In genomic region chr15:36577082-36577481, GRCh38 we compare ENCODE assay signal across 24 cellular contexts.
"Had no signal": no experiment of that assay in that cellular context is flagged by ENCODE, and none has a peak within 500 bp of the region (broad histone marks: within the 10 kb centered on the region; RNA-seq: fewer than 3 reads in every experiment).

No MANE protein-coding gene starts in this region.

- H3K36me3 ChIP-seq: right atrium auricular region had no signal

- H3K36me3 Mint-ChIP-seq: type B pancreatic cell had no signal

- H3K4me3 ChIP-seq: mucosa of descending colon, right atrium auricular region had no signal

- H3K27me3 ChIP-seq: right atrium auricular region had no signal

- ATAC-seq: activated CD8-positive, alpha-beta T cell treated with anti-CD3 and anti-CD28 coated beads, Interleukin-2, amount 10 ng/mL, durations not matched to agents 7 days and 5 days; left colon; mucosa of descending colon; naive thymus-derived CD4-positive, alpha-beta T cell; stimulated activated naive CD8-positive, alpha-beta T cell treated with anti-CD3 and anti-CD28 coated beads, Interleukin-15, Interleukin-2, amounts not matched to agents 100 U/mL and 50 U/mL, for 24 hours; T-helper 17 cell had no signal

- H3K4me3 Mint-ChIP-seq: activated CD8-positive, alpha-beta T cell treated with anti-CD3 and anti-CD28 coated beads, Interleukin-2, amount 10 ng/mL, durations not matched to agents 7 days and 5 days; activated naive CD8-positive, alpha-beta T cell treated with anti-CD3 and anti-CD28 coated beads for 36 hours; dendritic cell treated with granulocyte-macrophage colony-stimulating factor and Interleukin-4, amounts not matched to agents 40 ng/mL and 50 ng/mL, for 4 days had no signal

- H3K9me3 Mint-ChIP-seq: dendritic cell treated with granulocyte-macrophage colony-stimulating factor and Interleukin-4, amounts not matched to agents 40 ng/mL and 50 ng/mL, for 4 days; type B pancreatic cell had no signal

- DNase-seq: activated CD4-positive, alpha-beta T cell treated with anti-CD3 and anti-CD28 coated beads for 4 hours; activated CD8-positive, alpha-beta memory T cell treated with anti-CD3 and anti-CD28 coated beads, Interleukin-2, amount 50 U/mL, for 4 hours; activated CD8-positive, alpha-beta T cell treated with anti-CD3 and anti-CD28 coated beads, Interleukin-2, amount 10 ng/mL, durations not matched to agents 7 days and 5 days; activated gamma-delta T cell treated with Interleukin-2 at 50 U/mL for 16 hours; activated naive CD8-positive, alpha-beta T cell treated with anti-CD3 and anti-CD28 coated beads for 36 hours; activated T-cell treated with anti-CD3 and anti-CD28 coated beads, Interleukin-2, amount 50 U/mL, for 48 hours; anterior cingulate cortex; cerebellar nuclear complex; effector memory CD4-positive, alpha-beta T cell; foreskin melanocyte; head of caudate nucleus; left colon; mammary epithelial cell; mucosa of descending colon; naive thymus-derived CD4-positive, alpha-beta T cell; posterior cingulate gyrus; small intestine; stimulated activated CD4-positive, alpha-beta T cell treated with anti-CD3 and anti-CD28 coated beads, Interleukin-4, amount 100 ng/mL, for 4 hours; stimulated activated CD8-positive, alpha-beta memory T cell treated with anti-CD3 and anti-CD28 coated beads, Interleukin-4, amount 100 ng/mL, for 48 hours; stimulated activated naive CD8-positive, alpha-beta T cell treated with anti-CD3 and anti-CD28 coated beads, Interleukin-15, Interleukin-2, amounts not matched to agents 100 U/mL and 50 U/mL, for 24 hours; T-helper 17 cell had no signal

- H3K27me3 Mint-ChIP-seq: T-helper 17 cell, type B pancreatic cell had no signal

- H3K27ac Mint-ChIP-seq: activated CD8-positive, alpha-beta T cell treated with anti-CD3 and anti-CD28 coated beads, Interleukin-2, amount 10 ng/mL, durations not matched to agents 7 days and 5 days; activated naive CD8-positive, alpha-beta T cell treated with anti-CD3 and anti-CD28 coated beads for 36 hours; dendritic cell treated with granulocyte-macrophage colony-stimulating factor and Interleukin-4, amounts not matched to agents 40 ng/mL and 50 ng/mL, for 4 days; T-helper 17 cell had no signal

- H3K9me3 ChIP-seq: mucosa of descending colon, right atrium auricular region had no signal
